22 cellular contexts compared by ENCODE assay signal in genomic region chr11:92775277-92775676, GRCh38.
DNase-seq lines count a peak whose midpoint lies in the region; ATAC-seq and TF ChIP-seq lines count a peak whose summit lies in the region.
"Had no signal": no experiment of that assay in that cellular context is flagged by ENCODE, and none has a peak within 500 bp of the region (broad histone marks: within the 10 kb centered on the region; RNA-seq: fewer than 3 reads in every experiment).

No MANE protein-coding gene starts in this region.

- H3K27me3 ChIP-seq in GM06990 (replicated peaks; ENCODE audit: control insufficient read depth, insufficient read depth, low read length) (no peaks in the 10 kb centered on the region), Karpas-422 (ENCODE audit: low read length) (0 out of 2 replicates have a peak, but pooled peaks cover 2% of the 10 kb centered on the region)
- H3K27me3 ChIP-seq: stomach, upper lobe of right lung had no signal

- no peak overlapping the region for H3K4me3 ChIP-seq in GM06990 (replicated peaks; ENCODE audit: low read depth, low read length)
- H3K4me3 ChIP-seq in Karpas-422 (ENCODE audit: low read length) = no peak overlapping the region
- H3K4me3 ChIP-seq: coronary artery, stomach, upper lobe of right lung had no signal

- TF ChIP-seq CTCF in GM06990 (IDR thresholded peaks at IDR 0.05; ENCODE audit: insufficient read depth, low read length, poor library complexity, severe bottlenecking) = no peak

- no peak overlapping the region for H3K27ac ChIP-seq in Karpas-422 (ENCODE audit: low read length)
- H3K27ac ChIP-seq: coronary artery, stomach, upper lobe of right lung had no signal

- no peak overlapping the region for H3K4me2 ChIP-seq in Karpas-422 (ENCODE audit: low read depth, low read length, poor library complexity, severe bottlenecking)

- H3K9me3 ChIP-seq in Karpas-422 (ENCODE audit: low read length) = no peaks in the 10 kb centered on the region
- H3K9me3 ChIP-seq: stomach, upper lobe of right lung had no signal

- H4K20me1 ChIP-seq in Karpas-422 (ENCODE audit: insufficient read depth, low read depth, low read length) = no peaks in the 10 kb centered on the region

- H3K4me1 ChIP-seq in Karpas-422 (ENCODE audit: low read length) = peaks cover 14% of the 10 kb centered on the region
- H3K4me1 ChIP-seq: stomach, upper lobe of right lung had no signal

- no peak overlapping the region for H2AFZ ChIP-seq in Karpas-422 (ENCODE audit: low read length)

- peak; percentile 70 for ATAC-seq in GM18909 (IDR thresholded peaks at IDR 0.05; ENCODE audit: poor library complexity, unreplicated experiment)
- ATAC-seq in HG02798 (IDR thresholded peaks at IDR 0.05; ENCODE audit: poor library complexity, unreplicated experiment) = peak; percentile 47
- no peak for ATAC-seq in HG02623 (IDR thresholded peaks at IDR 0.05; ENCODE audit: unreplicated experiment)
- ATAC-seq: activated CD8-positive, alpha-beta T cell treated with anti-CD3 and anti-CD28 coated beads for 36 hours; activated naive CD4-positive, alpha-beta T cell treated with anti-CD3 and anti-CD28 coated beads, Interleukin-2, amount 50 U/mL, for 72 hours; naive thymus-derived CD8-positive, alpha-beta T cell; upper lobe of right lung had no signal

- no peaks in the 10 kb centered on the region for H3K79me2 ChIP-seq in Karpas-422 (ENCODE audit: low read length)

- no peaks in the 10 kb centered on the region for H3K9me2 ChIP-seq in Karpas-422 (replicated peaks; ENCODE audit: insufficient read depth, low read length)

- no peaks in the 10 kb centered on the region for H3K36me3 ChIP-seq in GM06990 (ENCODE audit: control insufficient read depth, insufficient read depth, low read length)
- no peaks in the 10 kb centered on the region for H3K36me3 ChIP-seq in Karpas-422 (ENCODE audit: insufficient read depth, low read length)
- H3K36me3 ChIP-seq: stomach, upper lobe of right lung had no signal

- no peak overlapping the region for H3K9ac ChIP-seq in Karpas-422 (ENCODE audit: low read length)

- DNase-seq in GM06990 (ENCODE audit: extremely low read depth, insufficient read length) (peak; percentile 1), Karpas-422 (peak; percentile 56), NCI-H510A (lab: John Stamatoyannopoulos, UW) (no peak), AG08395 (ENCODE audit: low spot score) (no peak)
- no peak for DNase-seq in activated T-cell treated with anti-CD3 and anti-CD28 coated beads, Interleukin-2, amount 50 U/mL, for 1 hour
- DNase-seq: ACHN; activated CD8-positive, alpha-beta T cell treated with anti-CD3 and anti-CD28 coated beads for 36 hours; activated T-cell treated with anti-CD3 and anti-CD28 coated beads, Interleukin-2, amount 50 U/mL, for 48 hours; CD4-positive, alpha-beta memory T cell; mesenchymal stem cell; naive thymus-derived CD8-positive, alpha-beta T cell; NCI-H2081; Right ventricle myocardium superior; stimulated activated CD4-positive, alpha-beta T cell treated with anti-CD3 and anti-CD28 coated beads, Interleukin-1b, Interleukin-23, amount 100 ng/mL, for 48 hours; stomach; T-helper 1 cell; upper lobe of right lung had no signal

Comparison
In these comparisons a context has a peak if more than half of its experiments do, and no peak if none do; other contexts are left out.
1. DNase-seq: peak in GM06990 (single experiment) and Karpas-422 (single experiment); none in NCI-H510A (single experiment), activated T-cell treated with anti-CD3 and anti-CD28 coated beads, Interleukin-2, amount 50 U/mL, for 1 hour (single experiment) and AG08395 (single experiment).